8 cellular contexts compared by ENCODE assay signal in genomic region chr1:117754061-117754969, GRCh38.
DNase-seq lines count a peak whose midpoint lies in the region; ATAC-seq and TF ChIP-seq lines count a peak whose summit lies in the region.

No MANE protein-coding gene starts in this region.

- no peaks in the 10 kb centered on the region for H3K36me3 ChIP-seq in mucosa of rectum (ENCODE audit: control insufficient read depth in 2 of 2, insufficient read depth in 2 of 2, low read length in 2 of 2)

- peaks cover 18% of the 10 kb centered on the region in 2 donors for H3K4me1 ChIP-seq in mucosa of rectum (ENCODE audit: control insufficient read depth in 2 of 2, insufficient read depth in 2 of 2, low read length in 2 of 2)

- H3K27me3 ChIP-seq in mucosa of rectum (ENCODE audit: control insufficient read depth in 2 of 2, insufficient read depth in 2 of 2, low read length in 2 of 2): no peaks in the 10 kb centered on the region

- no peak overlapping the region for H3K9ac ChIP-seq in mucosa of rectum (ENCODE audit: low read depth in 1 of 2, low read length in 2 of 2)

- H3K9me3 ChIP-seq in mucosa of rectum (ENCODE audit: control insufficient read depth in 2 of 2, low read length in 2 of 2): no peaks in the 10 kb centered on the region

- ATAC-seq in HG03039 (IDR thresholded peaks at IDR 0.05; ENCODE audit: unreplicated experiment): no peak

- H3K4me3 ChIP-seq in AG10803 (ENCODE audit: low read length) (no peak overlapping the region), epithelial cell of proximal tubule (ENCODE audit: low read depth, low read length) (no peak overlapping the region), mucosa of rectum (ENCODE audit: low read length in 2 of 2) (peak overlapping the region; percentile 57 to 61)

- peak; percentile 64 for TF ChIP-seq CTCF in AG10803 (conservative IDR thresholded peaks at IDR 0.05; ENCODE audit: low read length)
- TF ChIP-seq CTCF in GM20000 (IDR thresholded peaks at IDR 0.05; ENCODE audit: extremely low read depth, missing control alignments): peak; percentile 69
- TF ChIP-seq CTCF in epithelial cell of proximal tubule (conservative IDR thresholded peaks at IDR 0.05; ENCODE audit: low read depth, low read length): peak; percentile 87

- peak; percentile 47 for DNase-seq in AG10803 (ENCODE audit: low read depth)
- peak; percentile 48 for DNase-seq in GM20000 (ENCODE audit: low spot score)
- peak; percentile 53 for DNase-seq in NCI-H460 (ENCODE audit: extremely low read depth, low read depth)
- peak; percentile 41 for DNase-seq in activated CD4-positive, alpha-beta T cell treated with anti-CD3 and anti-CD28 coated beads, Interleukin-2, amount 50 U/mL, for 1 hour
- no peak for DNase-seq in epithelial cell of proximal tubule (ENCODE audit: low read depth)
- peak in 30 of 49 donors; percentile 4 to 58 (median 24) for DNase-seq in substantia nigra (lab: John Stamatoyannopoulos, UW)

- H3K27ac ChIP-seq in mucosa of rectum (ENCODE audit: low read depth in 2 of 2, low read length in 2 of 2): no peak overlapping the region
- no peak overlapping the region for H3K27ac ChIP-seq in substantia nigra (ENCODE audit: low read depth, low read length, poor library complexity, severe bottlenecking)

Comparison
In these comparisons a context has a peak if more than half of its experiments do, and no peak if none do; other contexts are left out.
1. H3K4me3 ChIP-seq: peak in mucosa of rectum (2 of 2); none in AG10803 (single experiment) and epithelial cell of proximal tubule (single experiment).
2. Peak in every context shown above with its lines, with median percentiles within 50 percentile points of each other: CTCF ChIP-seq.